Comparison of ENCODE assay signal across 8 cellular contexts in the genomic region with DNA sequence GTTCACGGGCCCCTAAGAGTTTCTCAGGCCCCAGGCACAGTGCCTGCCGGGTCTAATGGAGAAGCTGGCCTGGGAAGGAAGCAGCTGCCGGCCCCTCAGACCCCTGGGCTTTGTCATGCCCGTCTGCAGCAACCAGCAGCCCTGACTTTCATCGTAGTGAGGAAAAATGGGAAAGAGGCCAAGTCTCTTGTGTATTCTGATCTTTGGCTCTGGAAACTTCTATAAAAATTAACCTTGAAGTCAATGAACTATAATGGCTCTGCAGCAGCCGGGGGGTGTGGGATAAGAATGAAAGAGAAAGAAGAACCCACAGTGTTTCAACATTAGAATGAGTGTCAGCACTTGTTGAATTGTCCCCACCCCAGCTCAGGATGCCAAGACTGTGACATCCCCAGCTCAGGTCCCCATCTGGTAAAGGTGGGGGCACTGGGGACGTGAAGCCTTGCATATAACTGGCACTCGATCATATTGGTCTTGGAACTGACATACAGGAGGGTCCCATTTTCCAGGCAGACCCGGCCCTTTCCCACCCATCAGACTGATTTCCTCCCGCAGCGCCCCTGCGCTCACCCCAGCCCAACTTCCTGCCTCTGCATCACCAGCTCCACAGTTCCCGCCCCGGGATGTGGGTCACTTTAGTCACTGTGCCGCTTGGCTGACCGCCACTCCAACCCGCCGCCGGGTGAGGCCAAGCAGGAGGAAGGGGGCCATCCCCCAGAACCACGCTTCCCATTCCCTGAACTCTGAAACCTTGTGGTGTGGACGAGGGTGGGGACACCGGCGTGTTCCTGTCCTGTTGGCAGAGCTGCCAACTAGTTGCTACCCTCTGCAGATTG. TPM values are rescaled to one million over a fixed set of nuclear protein-coding genes. Genes with fewer than 3 reads are reported as not detected.
DNase-seq lines count a peak whose midpoint lies in the region; ATAC-seq and TF ChIP-seq lines count a peak whose summit lies in the region.

No MANE protein-coding gene starts in this region.

- no peak overlapping the region for H3K4me3 Mint-ChIP-seq in CD4-positive, alpha-beta T cell

- no peaks in the 10 kb centered on the region for H3K36me3 Mint-ChIP-seq in CD4-positive, alpha-beta T cell (ENCODE audit: low read depth)

- intact Hi-C loops in breast epithelium (cut with DNase I; ENCODE audit: low total_unique reads): no loop called here
- intact Hi-C loops in lower lobe of right lung (cut with DNase I): no loop called here
- intact Hi-C loops in tibial artery (cut with DNase I; ENCODE audit: low total_unique reads): no loop called here
- intact Hi-C loops in CD4-positive, alpha-beta T cell (cut with DNase I, micrococcal nuclease): no loop called here

- ATAC-seq in GM21723 (IDR thresholded peaks at IDR 0.05; ENCODE audit: unreplicated experiment) (peak; percentile 67), lower lobe of right lung (peak; percentile 86 to 91)
- ATAC-seq in CD4-positive, alpha-beta T cell (ENCODE audit: poor library complexity): no peak

- H3K27ac ChIP-seq in OCI-LY3 (ENCODE audit: low read length): no peak overlapping the region
- peak overlapping the region; percentile 30 to 34 for H3K27ac ChIP-seq in breast epithelium
- peak overlapping the region; percentile 78 for H3K27ac ChIP-seq in lower lobe of right lung
- peak overlapping the region; percentile 84 to 89 for H3K27ac ChIP-seq in tibial artery
- H3K27ac ChIP-seq in CD4-positive, alpha-beta T cell (ENCODE audit: low read depth, low read length): no peak overlapping the region

- TF ChIP-seq CTCF in OCI-LY3 (IDR thresholded peaks at IDR 0.05; ENCODE audit: low read depth, low read length): no peak
- no peak for TF ChIP-seq CTCF in breast epithelium (IDR thresholded peaks at IDR 0.05)
- TF ChIP-seq CTCF in lower lobe of right lung (IDR thresholded peaks at IDR 0.05): no peak
- TF ChIP-seq CTCF in tibial artery (IDR thresholded peaks at IDR 0.05): no peak
- TF ChIP-seq CTCF in CD4-positive, alpha-beta T cell (IDR thresholded peaks at IDR 0.05): no peak

- DNase-seq in DMS 273 (lab: John Stamatoyannopoulos, UW; ENCODE audit: unreplicated experiment): peak; percentile 55
- DNase-seq in breast epithelium (ENCODE audit: low spot score in 2 of 2): no peak
- peak; percentile 93 for DNase-seq in lower lobe of right lung
- peak; percentile 93 to 98 for DNase-seq in tibial artery
- no peak for DNase-seq in midbrain (lab: John Stamatoyannopoulos, UW)
- DNase-seq in CD4-positive, alpha-beta T cell: no peak

- H3K9me3 ChIP-seq in OCI-LY3 (ENCODE audit: insufficient read depth, low read length): no peaks in the 10 kb centered on the region
- no peaks in the 10 kb centered on the region for H3K9me3 ChIP-seq in breast epithelium
- H3K9me3 ChIP-seq in lower lobe of right lung: no peaks in the 10 kb centered on the region
- H3K9me3 ChIP-seq in tibial artery: no peaks in the 10 kb centered on the region
- H3K9me3 ChIP-seq in CD4-positive, alpha-beta T cell (ENCODE audit: control insufficient read depth, low read length): no peaks in the 10 kb centered on the region

- H3K4me1 ChIP-seq in OCI-LY3 (ENCODE audit: low read length): peaks cover 44% of the 10 kb centered on the region
- no peaks in the 10 kb centered on the region for H3K4me1 ChIP-seq in breast epithelium
- H3K4me1 ChIP-seq in lower lobe of right lung: peaks cover 74% of the 10 kb centered on the region
- H3K4me1 ChIP-seq in tibial artery: peaks cover 7 to 72% (median 54%) of the 10 kb centered on the region in 4 donors

- H2AFZ ChIP-seq in OCI-LY3 (ENCODE audit: low read depth, low read length): no peak overlapping the region

- TF ChIP-seq POLR2A in breast epithelium (IDR thresholded peaks at IDR 0.05): no peak

- H3K9ac ChIP-seq in OCI-LY3 (ENCODE audit: low read length): peak overlapping the region; percentile 0; the same call in 1 of the 2 replicates

- H3K4me1 Mint-ChIP-seq in CD4-positive, alpha-beta T cell (ENCODE audit: low read depth): peaks cover 7% of the 10 kb centered on the region

- POLR2A ChIA-PET in CD4-positive, alpha-beta T cell (lab: Charles Lee): no interaction called here

- H3K36me3 ChIP-seq in OCI-LY3 (replicated peaks; ENCODE audit: low read depth, low read length): peaks cover 66% of the 10 kb centered on the region
- H3K36me3 ChIP-seq in breast epithelium: no peaks in the 10 kb centered on the region
- peaks cover 79% of the 10 kb centered on the region for H3K36me3 ChIP-seq in lower lobe of right lung
- peaks cover 73 to 83% (median 74%) of the 10 kb centered on the region in 3 donors for H3K36me3 ChIP-seq in tibial artery

- no peak overlapping the region for H3K27ac Mint-ChIP-seq in CD4-positive, alpha-beta T cell

- H3K27me3 ChIP-seq in OCI-LY3 (ENCODE audit: low read depth, low read length) (no peaks in the 10 kb centered on the region), breast epithelium (no peaks in the 10 kb centered on the region), lower lobe of right lung (ENCODE audit: low read depth) (no peaks in the 10 kb centered on the region), tibial artery (no peaks in the 10 kb centered on the region)
- H3K27me3 ChIP-seq in CD4-positive, alpha-beta T cell (ENCODE audit: control insufficient read depth, insufficient read depth, low read length): no peaks in the 10 kb centered on the region

- no peaks in the 10 kb centered on the region for H4K20me1 ChIP-seq in OCI-LY3 (ENCODE audit: insufficient read depth, low read length)

- CTCF ChIA-PET in CD4-positive, alpha-beta T cell (lab: Charles Lee): no interaction called here

- H3K79me2 ChIP-seq in OCI-LY3 (ENCODE audit: low read length): no peaks in the 10 kb centered on the region

- peak overlapping the region; percentile 1; the same call in 1 of the 2 replicates for H3K4me3 ChIP-seq in OCI-LY3 (ENCODE audit: low read length)
- H3K4me3 ChIP-seq in breast epithelium: peak overlapping the region in 1 of 3 donors; percentile 15
- H3K4me3 ChIP-seq in lower lobe of right lung: peak overlapping the region; percentile 7
- H3K4me3 ChIP-seq in tibial artery: no peak overlapping the region

- H3K27me3 Mint-ChIP-seq in CD4-positive, alpha-beta T cell: peaks cover 18% of the 10 kb centered on the region

- peak overlapping the region; percentile 10 for H3K4me2 ChIP-seq in OCI-LY3 (ENCODE audit: low read length)

- H3K9me3 Mint-ChIP-seq in CD4-positive, alpha-beta T cell: no peaks in the 10 kb centered on the region

RNA-seq across cellular contexts. Expression of gene TGM2, which starts 12.7 kb away (rescaled TPM):
- total RNA-seq in breast epithelium (10 to 100 TPM; 10.7 to 44.9 (median 15.2) TPM), lower lobe of right lung (362 TPM)
- under 1 TPM; 0.06 to 0.27 TPM for total RNA-seq in CD4-positive, alpha-beta T cell

Comparison
In these comparisons a context has a peak if more than half of its experiments do, and no peak if none do; other contexts are left out.
1. DNase-seq: peak in DMS 273 (single experiment), lower lobe of right lung (single experiment) and tibial artery (2 of 2); none in breast epithelium (0 of 2), midbrain (single experiment) and CD4-positive, alpha-beta T cell (0 of 10).
2. H3K27ac ChIP-seq: peak in breast epithelium (2 of 2), lower lobe of right lung (single experiment) and tibial artery (2 of 2); none in OCI-LY3 (single experiment) and CD4-positive, alpha-beta T cell (single experiment).
3. H3K4me3 ChIP-seq: peak in OCI-LY3 (single experiment) and lower lobe of right lung (single experiment); none in tibial artery (0 of 2).
4. RNA of gene TGM2, which starts 12.7 kb away (total RNA-seq): 362 TPM in lower lobe of right lung (single experiment) and 10.7 to 44.9 TPM in breast epithelium; 0.06 to 0.27 TPM in CD4-positive, alpha-beta T cell; every median in the first group is over 4 times any median in the second.